33 cellular contexts compared by ENCODE assay signal in genomic region chr12:72549184-72549583, GRCh38.
"Had no signal": no experiment of that assay in that cellular context is flagged by ENCODE, and none has a peak within 500 bp of the region (broad histone marks: within the 10 kb centered on the region; RNA-seq: fewer than 3 reads in every experiment).

No MANE protein-coding gene starts in this region.

- H3K4me2 ChIP-seq: KMS-11 had no signal

- H3K9ac ChIP-seq: KMS-11 had no signal

- H3K9me3 ChIP-seq: MG63 had no signal

- H3K27ac ChIP-seq: KMS-11 had no signal

- H3K4me3 ChIP-seq: MG63 had no signal

- DNase-seq: Karpas-422, Kasumi-1, KG1, MG63, MM.1S, MV-4-11, NCI-H1048, NCI-H1092, NCI-H1092 treated with DMSO at 0.1 percent for 48 hours, NCI-H1105, NCI-H1105 treated with DMSO at 0.1 percent for 48 hours, NCI-H1436, NCI-H1436 treated with DMSO at 0.1 percent for 48 hours, NCI-H146, NCI-H1694, NCI-H1694 treated with DMSO at 0.1 percent for 48 hours, NCI-H187, NCI-H187 treated with DMSO at 0.1 percent for 48 hours, NCI-H1930, NCI-H2029, NCI-H2029 treated with DMSO at 0.1 percent for 48 hours, NCI-H2081 treated with DMSO at 0.1 percent for 48 hours, NCI-H2107, NCI-H2171, NCI-H2171 treated with DMSO at 0.1 percent for 48 hours, NCI-H226, NCI-H345, NCI-H446, NCI-H446 treated with DMSO at 0.1 percent for 48 hours, NCI-H510A, NCI-H510A treated with DMSO at 0.1 percent for 48 hours, NCI-H524 had no signal

- H3K27me3 ChIP-seq: MG63 had no signal

- H3K36me3 ChIP-seq: MG63 had no signal
